Comparison of ENCODE assay signal across 25 cellular contexts in genomic region chr3:55169161-55169560, GRCh38.
"Had no signal": no experiment of that assay in that cellular context is flagged by ENCODE, and none has a peak within 500 bp of the region (broad histone marks: within the 10 kb centered on the region; RNA-seq: fewer than 3 reads in every experiment).

No MANE protein-coding gene starts in this region.

- DNase-seq: activated CD4-positive, alpha-beta T cell treated with anti-CD3 and anti-CD28 coated beads, Interleukin-2, amount 10 ng/mL, durations not matched to agents 24 days and 14 days; activated CD4-positive, CD25-positive, alpha-beta regulatory T cell; activated CD8-positive, alpha-beta memory T cell treated with anti-CD3 and anti-CD28 coated beads, Interleukin-2, amount 50 U/mL, for 4 hours; activated CD8-positive, alpha-beta T cell treated with anti-CD3 and anti-CD28 coated beads, Interleukin-2, amount 10 ng/mL, durations not matched to agents 7 days and 5 days; activated gamma-delta T cell; activated T-cell treated with anti-CD3 and anti-CD28 coated beads, Interleukin-2, amount 50 U/mL, for 72 hours; amygdala; cerebellar nuclear complex; effector memory CD4-positive, alpha-beta T cell; heart right ventricle; left cardiac atrium; lower lobe of right lung; midbrain; ovary; stimulated activated CD4-positive, alpha-beta T cell treated with anti-CD3 and anti-CD28 coated beads, Interleukin-15, amount 100 ng/mL, for 24 hours; stimulated activated CD4-positive, alpha-beta T cell treated with anti-CD3 and anti-CD28 coated beads, Interleukin-4, amount 100 ng/mL, for 24 hours; stimulated activated naive CD4-positive, alpha-beta T cell; tibial artery had no signal

- H3K27ac ChIP-seq: heart right ventricle, lower lobe of right lung, ovary, tibial artery, vagina had no signal

- H3K9me3 ChIP-seq: lower lobe of right lung, ovary, vagina had no signal

- H3K36me3 ChIP-seq: heart right ventricle, lower lobe of right lung, ovary, tibial artery, vagina had no signal

- H3K36me3 Mint-ChIP-seq: activated naive CD8-positive, alpha-beta T cell; brain had no signal

- H3K4me3 ChIP-seq: heart right ventricle, lower lobe of right lung, ovary, tibial artery, vagina had no signal

- H3K4me3 Mint-ChIP-seq: activated CD4-positive, alpha-beta T cell treated with anti-CD3 and anti-CD28 coated beads, Interleukin-2, amount 10 ng/mL, durations not matched to agents 24 days and 14 days; activated CD8-positive, alpha-beta T cell treated with anti-CD3 and anti-CD28 coated beads, Interleukin-2, amount 10 ng/mL, durations not matched to agents 7 days and 5 days; activated naive CD8-positive, alpha-beta T cell; activated T-cell treated with anti-CD3 and anti-CD28 coated beads, Interleukin-2, amount 50 U/mL, for 72 hours; brain; dendritic cell treated with granulocyte-macrophage colony-stimulating factor and Interleukin-4, amounts not matched to agents 40 ng/mL and 50 ng/mL, for 4 days; neural crest cell; T-helper 2 cell treated with Interferon-gamma antibody and Interleukin-4, amounts not matched to agents 5 μg/mL and 100 μg/mL, for 36 hours had no signal

- H3K4me1 Mint-ChIP-seq: activated CD4-positive, alpha-beta T cell treated with anti-CD3 and anti-CD28 coated beads, Interleukin-2, amount 10 ng/mL, durations not matched to agents 24 days and 14 days had no signal

- H3K27ac Mint-ChIP-seq: activated CD4-positive, alpha-beta T cell treated with anti-CD3 and anti-CD28 coated beads, Interleukin-2, amount 10 ng/mL, durations not matched to agents 24 days and 14 days; activated CD8-positive, alpha-beta T cell treated with anti-CD3 and anti-CD28 coated beads, Interleukin-2, amount 10 ng/mL, durations not matched to agents 7 days and 5 days; activated naive CD8-positive, alpha-beta T cell; activated T-cell treated with anti-CD3 and anti-CD28 coated beads, Interleukin-2, amount 50 U/mL, for 72 hours; dendritic cell treated with granulocyte-macrophage colony-stimulating factor and Interleukin-4, amounts not matched to agents 40 ng/mL and 50 ng/mL, for 4 days; T-helper 2 cell treated with Interferon-gamma antibody and Interleukin-4, amounts not matched to agents 5 μg/mL and 100 μg/mL, for 36 hours had no signal

- H3K4me1 ChIP-seq: heart right ventricle, lower lobe of right lung, tibial artery had no signal

- H3K9me3 Mint-ChIP-seq: dendritic cell treated with granulocyte-macrophage colony-stimulating factor and Interleukin-4, amounts not matched to agents 40 ng/mL and 50 ng/mL, for 4 days had no signal

- FAIRE-seq: frontal cortex had no signal

- H3K27me3 Mint-ChIP-seq: activated CD4-positive, alpha-beta T cell treated with anti-CD3 and anti-CD28 coated beads, Interleukin-2, amount 10 ng/mL, durations not matched to agents 24 days and 14 days; activated naive CD8-positive, alpha-beta T cell; brain; dendritic cell treated with granulocyte-macrophage colony-stimulating factor and Interleukin-4, amounts not matched to agents 40 ng/mL and 50 ng/mL, for 4 days had no signal

- H3K27me3 ChIP-seq: ovary, tibial artery, vagina had no signal
